8 cellular contexts compared by ENCODE assay signal in the genomic region with DNA sequence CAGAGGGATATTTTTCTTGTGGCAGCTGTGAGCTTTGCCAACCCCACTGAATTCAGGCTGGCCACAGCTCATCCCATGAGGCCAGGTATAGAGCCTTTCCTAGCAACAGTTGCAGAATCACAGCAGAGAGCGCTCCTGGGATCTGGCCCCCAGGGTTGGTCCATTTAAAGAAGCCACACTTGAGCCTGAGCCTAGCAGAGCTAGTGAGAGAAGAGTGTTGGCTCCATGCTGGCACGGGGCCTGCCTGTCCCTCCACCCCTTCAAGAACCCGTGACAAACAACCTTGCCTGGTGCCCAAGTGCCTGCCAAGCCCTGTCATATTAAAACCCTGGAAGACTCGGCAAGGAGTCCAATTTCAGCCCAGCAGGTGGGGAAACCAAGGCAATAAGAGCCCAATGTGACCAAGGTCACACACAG.
DNase-seq lines count a peak whose midpoint lies in the region; ATAC-seq and TF ChIP-seq lines count a peak whose summit lies in the region.
"Had no signal": no experiment of that assay in that cellular context is flagged by ENCODE, and none has a peak within 500 bp of the region (broad histone marks: within the 10 kb centered on the region; RNA-seq: fewer than 3 reads in every experiment).

No MANE protein-coding gene starts in this region.

- no peaks in the 10 kb centered on the region for H3K9me3 ChIP-seq in right lobe of liver
- H3K9me3 ChIP-seq in tibial artery, result no peaks in the 10 kb centered on the region

- intact Hi-C loops in right lobe of liver (cut with DNase I) (loop anchor here in 1 of 2 donors (10.0 kb wide), 1 partner anchor 147 kb away; no protein-coding TSS in a partner anchor), tibial artery (cut with DNase I; ENCODE audit: low total_unique reads) (loop anchor here (5.0 kb wide), 2 partner anchors 110 to 135 kb away; partner anchors contain the start of gene IRF2BPL)

- H3K27me3 ChIP-seq in right lobe of liver, result no peaks in the 10 kb centered on the region
- H3K27me3 ChIP-seq in tibial artery, result no peaks in the 10 kb centered on the region

- TF ChIP-seq CTCF in VCaP (conservative IDR thresholded peaks at IDR 0.05) (no peak), right lobe of liver (IDR thresholded peaks at IDR 0.05) (no peak), tibial artery (IDR thresholded peaks at IDR 0.05) (no peak)

- DNase-seq in NCI-H1092 (lab: John Stamatoyannopoulos, UW) (peak; percentile 65), right lobe of liver (no peak), tibial artery (peak; percentile 69 to 90), putamen (ENCODE audit: low spot score) (no peak), T-helper 9 cell (no peak)
- DNase-seq: stimulated activated CD4-positive, alpha-beta T cell treated with anti-CD3 and anti-CD28 coated beads, Interleukin-12 subunit alpha, Interleukin-12 subunit beta, amount 100 ng/mL, for 4 hours had no signal

- 0% methylated on average over 1 of the region's 4 CpGs for WGBS in right lobe of liver (ENCODE audit: insufficient coverage, low coverage, low lambda C conversion rate, missing lambda C conversion rate)

- H3K27ac ChIP-seq in VCaP (peak overlapping the region; percentile 96), right lobe of liver (peak overlapping the region; percentile 72 to 82 (median 81)), tibial artery (peak overlapping the region; percentile 84 to 88)

- no peak for TF ChIP-seq POLR2A in right lobe of liver (IDR thresholded peaks at IDR 0.05)

- H3K36me3 ChIP-seq in right lobe of liver (no peaks in the 10 kb centered on the region), tibial artery (no peaks in the 10 kb centered on the region)

- H3K4me3 ChIP-seq in right lobe of liver (no peak overlapping the region), tibial artery (peak overlapping the region in 1 of 2 donors; percentile 19)

- ATAC-seq in right lobe of liver (no peak), HG03196 (IDR thresholded peaks at IDR 0.05; ENCODE audit: unreplicated experiment) (no peak)

- H3K4me1 ChIP-seq in right lobe of liver (peaks cover 3 to 40% (median 19%) of the 10 kb centered on the region in 4 donors), tibial artery (peaks cover 13 to 72% (median 60%) of the 10 kb centered on the region in 4 donors)

Comparison
In these comparisons a context has a peak if more than half of its experiments do, and no peak if none do; other contexts are left out.
1. DNase-seq: peak in NCI-H1092 (single experiment) and tibial artery (2 of 2); none in right lobe of liver (0 of 3), putamen (single experiment) and T-helper 9 cell (single experiment).
2. Peak in every context shown above with its lines, with median percentiles within 50 percentile points of each other: H3K27ac ChIP-seq.